21 cellular contexts compared by ENCODE assay signal in genomic region chr11:63756919-63757761, GRCh38.
"Had no signal": no experiment of that assay in that cellular context is flagged by ENCODE, and none has a peak within 500 bp of the region (broad histone marks: within the 10 kb centered on the region; RNA-seq: fewer than 3 reads in every experiment).

No MANE protein-coding gene starts in this region.

- H3K27me3 ChIP-seq: dorsolateral prefrontal cortex, pancreas, right atrium auricular region, sigmoid colon, stomach, thyroid gland had no signal

- H3K9me3 Mint-ChIP-seq: naive thymus-derived CD8-positive, alpha-beta T cell; stimulated activated effector memory CD8-positive, alpha-beta T cell treated with anti-CD3 and anti-CD28 coated beads, Interleukin-12 subunit alpha, Interleukin-12 subunit beta, amount 100 ng/mL, for 72 hours had no signal

- H3K27me3 Mint-ChIP-seq: naive thymus-derived CD8-positive, alpha-beta T cell had no signal

- H3K4me3 Mint-ChIP-seq: naive thymus-derived CD8-positive, alpha-beta T cell; stimulated activated effector memory CD8-positive, alpha-beta T cell treated with anti-CD3 and anti-CD28 coated beads, Interleukin-12 subunit alpha, Interleukin-12 subunit beta, amount 100 ng/mL, for 72 hours had no signal

- DNase-seq: cerebellar nuclear complex; cortex of kidney; dorsolateral prefrontal cortex; effector CD4-positive, alpha-beta T cell; erythroblast; head of caudate nucleus; mesenchymal stem cell; naive thymus-derived CD8-positive, alpha-beta T cell; pancreas; sigmoid colon; stimulated activated CD4-positive, alpha-beta T cell treated with anti-CD3 and anti-CD28 coated beads, Interleukin-2, amount 100 ng/mL, for 24 hours; stimulated activated CD4-positive, alpha-beta T cell treated with anti-CD3 and anti-CD28 coated beads, Interleukin-4, amount 100 ng/mL, for 24 hours; stimulated activated naive CD4-positive, alpha-beta T cell treated with Interleukin-2 at 50 U/mL for 16 hours; stomach; thyroid gland; trophoblast cell had no signal

- H3K4me3 ChIP-seq: dorsolateral prefrontal cortex, pancreas, right atrium auricular region, sigmoid colon, stomach, thyroid gland had no signal

- H3K4me1 Mint-ChIP-seq: naive thymus-derived CD8-positive, alpha-beta T cell; stimulated activated effector memory CD8-positive, alpha-beta T cell treated with anti-CD3 and anti-CD28 coated beads, Interleukin-12 subunit alpha, Interleukin-12 subunit beta, amount 100 ng/mL, for 72 hours had no signal

- H3K9me3 ChIP-seq: pancreas, right atrium auricular region, sigmoid colon, stomach, thyroid gland had no signal

- FAIRE-seq: endothelial cell of umbilical vein, frontal cortex, keratinocyte, pancreas had no signal

- H3K27ac Mint-ChIP-seq: stimulated activated effector memory CD8-positive, alpha-beta T cell treated with anti-CD3 and anti-CD28 coated beads, Interleukin-12 subunit alpha, Interleukin-12 subunit beta, amount 100 ng/mL, for 72 hours had no signal

- H3K27ac ChIP-seq: dorsolateral prefrontal cortex, pancreas, right atrium auricular region, sigmoid colon, stomach, thyroid gland had no signal

- ATAC-seq: naive thymus-derived CD8-positive, alpha-beta T cell; pancreas; stimulated activated effector memory CD8-positive, alpha-beta T cell treated with anti-CD3 and anti-CD28 coated beads, Interleukin-12 subunit alpha, Interleukin-12 subunit beta, amount 100 ng/mL, for 72 hours had no signal
